14 cellular contexts compared by ENCODE assay signal in genomic region chr11:107593941-107594340, GRCh38. TPM values are rescaled to one million over a fixed set of nuclear protein-coding genes. Genes with fewer than 3 reads are reported as not detected.
"Had no signal": no experiment of that assay in that cellular context is flagged by ENCODE, and none has a peak within 500 bp of the region (broad histone marks: within the 10 kb centered on the region; RNA-seq: fewer than 3 reads in every experiment).

No MANE protein-coding gene starts in this region.

- ATAC-seq: effector memory CD8-positive, alpha-beta T cell; left colon; stimulated activated naive B cell treated with anti-CD40 and anti-IgM and Interleukin-4, amounts not matched to agents 10 μg/mL and 1 μg/mL and 100 μg/mL, for 72 hours had no signal

- H3K9me3 ChIP-seq: tibial artery had no signal

- H3K36me3 Mint-ChIP-seq: stimulated activated naive B cell treated with anti-CD40 and anti-IgM and Interleukin-4, amounts not matched to agents 10 μg/mL and 1 μg/mL and 100 μg/mL, for 72 hours had no signal

- H3K27ac ChIP-seq: tibial artery had no signal

- H3K27ac Mint-ChIP-seq: activated naive CD8-positive, alpha-beta T cell treated with anti-CD3 and anti-CD28 coated beads, Interleukin-2, amount 10 ng/mL, durations not matched to agents 7 days and 5 days; dendritic cell treated with granulocyte-macrophage colony-stimulating factor and Interleukin-4, amounts not matched to agents 40 ng/mL and 50 ng/mL, for 4 days; effector memory CD8-positive, alpha-beta T cell; stimulated activated naive B cell treated with anti-CD40 and anti-IgM and Interleukin-4, amounts not matched to agents 10 μg/mL and 1 μg/mL and 100 μg/mL, for 72 hours had no signal

- H3K36me3 ChIP-seq: tibial artery had no signal

- H3K4me3 Mint-ChIP-seq: activated naive CD8-positive, alpha-beta T cell treated with anti-CD3 and anti-CD28 coated beads, Interleukin-2, amount 10 ng/mL, durations not matched to agents 7 days and 5 days; dendritic cell treated with granulocyte-macrophage colony-stimulating factor and Interleukin-4, amounts not matched to agents 40 ng/mL and 50 ng/mL, for 4 days; effector memory CD8-positive, alpha-beta T cell; stimulated activated naive B cell treated with anti-CD40 and anti-IgM and Interleukin-4, amounts not matched to agents 10 μg/mL and 1 μg/mL and 100 μg/mL, for 72 hours had no signal

- FAIRE-seq: frontal cortex had no signal

- H3K9me3 Mint-ChIP-seq: activated naive CD8-positive, alpha-beta T cell treated with anti-CD3 and anti-CD28 coated beads, Interleukin-2, amount 10 ng/mL, durations not matched to agents 7 days and 5 days; dendritic cell treated with granulocyte-macrophage colony-stimulating factor and Interleukin-4, amounts not matched to agents 40 ng/mL and 50 ng/mL, for 4 days; effector memory CD8-positive, alpha-beta T cell; stimulated activated naive B cell treated with anti-CD40 and anti-IgM and Interleukin-4, amounts not matched to agents 10 μg/mL and 1 μg/mL and 100 μg/mL, for 72 hours had no signal

- DNase-seq: activated CD4-positive, CD25-positive, alpha-beta regulatory T cell treated with anti-CD3 and anti-CD28 coated beads, Interleukin-2, amount 50 U/mL, for 72 hours; activated naive CD4-positive, alpha-beta T cell; activated naive CD8-positive, alpha-beta T cell treated with anti-CD3 and anti-CD28 coated beads, Interleukin-2, amount 10 ng/mL, durations not matched to agents 7 days and 5 days; cerebellar nuclear complex; effector memory CD8-positive, alpha-beta T cell; left colon; midbrain; stimulated activated CD4-positive, alpha-beta T cell treated with anti-CD3 and anti-CD28 coated beads, Interleukin-2, amount 100 ng/mL, for 48 hours; stimulated activated naive B cell treated with anti-CD40 and anti-IgM and Interleukin-4, amounts not matched to agents 10 μg/mL and 1 μg/mL and 100 μg/mL, for 72 hours; T-helper 9 cell; tibial artery had no signal

- H3K4me3 ChIP-seq: tibial artery had no signal

RNA-seq across cellular contexts. Expression of gene ELMOD1, which starts 3.0 kb away (rescaled TPM):
- total RNA-seq: activated naive CD8-positive, alpha-beta T cell treated with anti-CD3 and anti-CD28 coated beads, Interleukin-2, amount 10 ng/mL, durations not matched to agents 7 days and 5 days; subcutaneous adipose tissue had no signal
